ENCODE assay signal across 9 cellular contexts in the genomic region with DNA sequence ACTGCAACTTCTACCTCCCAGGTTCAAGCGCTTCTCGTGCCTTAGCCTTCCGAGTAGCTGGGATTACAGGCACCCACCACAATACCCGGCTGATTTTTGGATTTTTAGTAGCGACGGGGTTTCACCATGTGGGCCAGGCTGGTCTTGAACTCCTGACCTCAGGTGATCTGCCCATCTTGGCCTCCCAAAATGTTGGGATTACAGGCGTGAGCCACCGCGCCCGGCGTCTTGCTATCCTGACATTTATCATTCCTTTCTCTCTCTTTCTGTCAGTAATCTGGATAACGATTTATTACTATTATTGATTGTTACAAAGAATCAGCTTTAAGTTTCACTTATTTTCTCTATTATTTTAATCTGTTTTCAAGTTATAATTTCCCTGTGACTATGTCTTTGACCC.
"Had no signal": no experiment of that assay in that cellular context is flagged by ENCODE, and none has a peak within 500 bp of the region (broad histone marks: within the 10 kb centered on the region; RNA-seq: fewer than 3 reads in every experiment).

No MANE protein-coding gene starts in this region.

- H3K4me1 ChIP-seq: HAP-1 had no signal

- ATAC-seq: GM23338, HCT116 had no signal

- H3K27ac ChIP-seq: GM23248 had no signal

- H3K4me3 ChIP-seq: GM23248, GM23338, HAP-1 had no signal

- DNase-seq: GM23248, GOT3, H7, H9, HCEC 1CT, HFFc6 had no signal

- H3K9me3 ChIP-seq: HAP-1 had no signal

- H3K36me3 ChIP-seq: HAP-1 had no signal
